ENCODE assay signal across 15 cellular contexts in genomic region chr1:183044893-183045649, GRCh38. TPM values are rescaled to one million over a fixed set of nuclear protein-coding genes. Genes with fewer than 3 reads are reported as not detected.
DNase-seq lines count a peak whose midpoint lies in the region; ATAC-seq, FAIRE-seq and TF ChIP-seq lines count a peak whose summit lies in the region.
"Had no signal": no experiment of that assay in that cellular context is flagged by ENCODE, and none has a peak within 500 bp of the region (broad histone marks: within the 10 kb centered on the region; RNA-seq: fewer than 3 reads in every experiment).

No MANE protein-coding gene starts in this region.

- POLR2A ChIA-PET in GM12878 (lab: Charles Lee), result interaction anchor here (1.0 kb wide), 2 partner anchors 12 to 17 kb away, joined by 3 to 5 read pairs; no protein-coding TSS in a partner anchor

- H3K4me3 ChIP-seq in right atrium auricular region, result no peak overlapping the region
- no peak overlapping the region for H3K4me3 ChIP-seq in GM12878
- H3K4me3 ChIP-seq: colonic mucosa had no signal

- peaks cover 88% of the 10 kb centered on the region for H3K4me1 Mint-ChIP-seq in osteocyte (ENCODE audit: unreplicated experiment)

- H3K36me3 ChIP-seq in right atrium auricular region, result no peaks in the 10 kb centered on the region
- no peaks in the 10 kb centered on the region for H3K36me3 ChIP-seq in GM12878 (ENCODE audit: control insufficient read depth in 2 of 2, insufficient read depth in 2 of 2, low read length in 1 of 2)
- H3K36me3 ChIP-seq: colonic mucosa had no signal

- no peak for TF ChIP-seq RAD21 in GM12878 (IDR thresholded peaks at IDR 0.05; ENCODE audit: insufficient read depth, low read depth, low read length)

- 100% methylated on average over 2 of the region's 2 CpGs for WGBS in GM12878 (ENCODE audit: insufficient coverage, insufficient replicate concordance, low lambda C conversion rate, missing lambda C conversion rate)

- no peak for FAIRE-seq in GM12878 (lab: Jason Lieb, UNC)

- no TSS peak for BruUV-seq in GM12878 (replicated peaks; lab: Mats Ljungman, UMichigan)

- H3K4me1 ChIP-seq in right atrium auricular region (peaks cover 0 to 82% of the 10 kb centered on the region in 2 donors), GM12878 (ENCODE audit: control insufficient read depth, insufficient read depth, low read length) (peaks cover 34% of the 10 kb centered on the region)
- H3K4me1 ChIP-seq: colonic mucosa had no signal

- SMC1A ChIA-PET in GM12878 (lab: Charles Lee; ENCODE audit: uncharacterized antibody, unreplicated experiment), result interaction anchor here (0.8 to 7.0 kb wide), 5 partner anchors 13 to 48 kb away, joined by 3 to 80 read pairs (median 39); no protein-coding TSS in a partner anchor

- RAD21 ChIA-PET in GM12878 (lab: Charles Lee; ENCODE audit: unreplicated experiment), result interaction anchor here (1.1 to 5.0 kb wide), 5 partner anchors 12 to 60 kb away, joined by 3 to 64 read pairs (median 5); no protein-coding TSS in a partner anchor

- H3K27ac Mint-ChIP-seq in osteocyte (ENCODE audit: unreplicated experiment), result peak overlapping the region; percentile 95

- intact Hi-C loops in left cardiac atrium (cut with DNase I) (no loop called here), GM12878 (cut with micrococcal nuclease; ENCODE audit: unreplicated experiment) (no loop called here)

- no peaks in the 10 kb centered on the region for H3K9me3 Mint-ChIP-seq in osteocyte (ENCODE audit: unreplicated experiment)

- ATAC-seq in left cardiac atrium, result no peak
- ATAC-seq in GM12878, result no peak
- no peak for ATAC-seq in GM21619 (IDR thresholded peaks at IDR 0.05; ENCODE audit: unreplicated experiment)
- no peak for ATAC-seq in HG03460 (IDR thresholded peaks at IDR 0.05; ENCODE audit: unreplicated experiment)

- no peaks in the 10 kb centered on the region for H3K27me3 Mint-ChIP-seq in osteocyte (ENCODE audit: unreplicated experiment)

- DNase-seq in right atrium auricular region (ENCODE audit: low spot score) (no peak), left cardiac atrium (no peak), GM12878 (ENCODE audit: low read depth, low spot score) (no peak), osteocyte (ENCODE audit: extremely low spot score, unreplicated experiment) (no peak), NCI-H526 treated with DMSO at 0.1 percent for 48 hours (lab: John Stamatoyannopoulos, UW) (no peak), NCI-H748 (lab: John Stamatoyannopoulos, UW; ENCODE audit: unreplicated experiment) (no peak)
- DNase-seq: activated effector memory CD4-positive, alpha-beta T cell treated with anti-CD3 and anti-CD28 coated beads, Interleukin-2, amount 50 U/mL, for 16 hours; anterior cingulate cortex; colonic mucosa; hippocampal formation; NCI-H1105 treated with DMSO at 0.1 percent for 48 hours; substantia nigra had no signal

- peak overlapping the region; percentile 17; the same call in 1 of the 2 replicates for H3K4me2 ChIP-seq in GM12878 (ENCODE audit: control insufficient read depth, insufficient read depth)

- H2AFZ ChIP-seq in GM12878 (ENCODE audit: control insufficient read depth, low read depth, low read length), result no peak overlapping the region
- H2AFZ ChIP-seq: parathyroid adenoma had no signal

- H3K4me3 Mint-ChIP-seq in osteocyte (ENCODE audit: unreplicated experiment), result peak overlapping the region; percentile 53

- H3K27ac ChIP-seq in right atrium auricular region (peak overlapping the region; percentile 30 to 37), GM12878 (ENCODE audit: control insufficient read depth, insufficient read depth) (no peak overlapping the region)
- H3K27ac ChIP-seq: colonic mucosa, parathyroid adenoma had no signal

- no peaks in the 10 kb centered on the region for H3K27me3 ChIP-seq in right atrium auricular region
- H3K27me3 ChIP-seq in GM12878 (replicated peaks in 1 of 2; ENCODE audit: control insufficient read depth in 2 of 2, insufficient read depth in 2 of 2, low read length in 1 of 2), result no peaks in the 10 kb centered on the region
- H3K27me3 ChIP-seq: colonic mucosa had no signal

- H3K9me3 ChIP-seq in right atrium auricular region, result no peaks in the 10 kb centered on the region
- H3K9me3 ChIP-seq in GM12878 (replicated peaks; ENCODE audit: control insufficient read depth, insufficient read depth, low read length), result no peaks in the 10 kb centered on the region
- H3K9me3 ChIP-seq: colonic mucosa had no signal

- H4K20me1 ChIP-seq in GM12878 (ENCODE audit: control insufficient read depth, insufficient read depth), result no peaks in the 10 kb centered on the region

- peaks cover 37% of the 10 kb centered on the region for H3K79me2 ChIP-seq in GM12878 (ENCODE audit: control insufficient read depth, insufficient read depth, low read length)

- CTCF ChIA-PET in GM12878 (lab: Yijun Ruan, JAX), result interaction anchor here (0.9 to 3.5 kb wide), 5 partner anchors 11 to 82 kb away, joined by 3 to 16 read pairs (median 4); no protein-coding TSS in a partner anchor

- no peaks in the 10 kb centered on the region for H3K36me3 Mint-ChIP-seq in osteocyte (ENCODE audit: unreplicated experiment)

- TF ChIP-seq CTCF in right atrium auricular region (IDR thresholded peaks at IDR 0.05) (no peak), GM12878 (IDR thresholded peaks at IDR 0.05 in 2 of 3, conservative IDR thresholded peaks at IDR 0.05 in 1 of 3; ENCODE audit: control insufficient read depth in 2 of 3, extremely low read depth in 1 of 3, insufficient read depth in 1 of 3, low read depth in 3 of 3, low read length in 3 of 3) (no peak), osteocyte (IDR thresholded peaks at IDR 0.05) (no peak)

- in situ Hi-C loops in GM12878 (cut with MboI), result no loop called here

- TF ChIP-seq POLR2A in GM12878 (IDR thresholded peaks at IDR 0.05; ENCODE audit: low read depth, low read length), result no peak

- H3K9ac ChIP-seq in GM12878 (ENCODE audit: control insufficient read depth, insufficient read depth, low read length), result no peak overlapping the region
- H3K9ac ChIP-seq: parathyroid adenoma had no signal

- TF ChIP-seq EP300 in GM12878 (IDR thresholded peaks at IDR 0.05; ENCODE audit: borderline replicate concordance in 1 of 2, control insufficient read depth in 1 of 2, low read depth in 2 of 2, low read length in 2 of 2), result no peak

TF ChIP-seq in GM12878, 131 proteins besides CTCF, POLR2A, EP300 and RAD21:
- TF ChIP-seq DPF2 (IDR thresholded peaks at IDR 0.05) (no peak), SMAD5 (IDR thresholded peaks at IDR 0.05; ENCODE audit: low read depth) (no peak), HDAC6 (IDR thresholded peaks at IDR 0.05; ENCODE audit: unreplicated experiment) (no peak), BHLHE40 (IDR thresholded peaks at IDR 0.05; ENCODE audit: borderline replicate concordance in 1 of 2, low read depth in 2 of 2, low read length in 1 of 2) (no peak), SMAD1 (IDR thresholded peaks at IDR 0.05; ENCODE audit: low read depth, partially characterized antibody) (peak; percentile 97), HSF1 (IDR thresholded peaks at IDR 0.05; ENCODE audit: low read depth, low read length) (peak; percentile 93), SKIL (IDR thresholded peaks at IDR 0.05; ENCODE audit: low read depth, poor library complexity, severe bottlenecking) (peak; percentile 75)

RNA-seq across cellular contexts. Expression of gene LAMC1, which starts 21.9 kb away (rescaled TPM):
- total RNA-seq in right atrium auricular region (100 to 1,000 TPM; 154 to 159 TPM), left cardiac atrium (100 to 1,000 TPM; 108 to 126 TPM), GM12878 (2014; rRNA removed) (32.5 and 36.4 TPM in 2 replicates), GM12878 (2014; rRNA removed; fragmentation: Illumina TruSeq; extraction: Trizol) (33.5 and 35.1 TPM in 2 replicates), GM12878 (2021) (45.2 and 51.4 TPM in 2 replicates), osteocyte (369 and 384 TPM in 2 replicates)
- total RNA-seq in GM12878 (2013; cell fraction: nucleolus; rRNA removed), result 162 and 168 TPM in 2 replicates
- 13.5 TPM for polyA plus RNA-seq in GM12878 (2011; ENCODE audit: low read depth)
- polyA plus RNA-seq in GM12878 (2011; rRNA removed) (23.1 and 27.6 TPM in 2 replicates), GM12878 (2014; fragmentation: Illumina TruSeq; extraction: Trizol) (33.5 and 37.1 TPM in 2 replicates), GM12878 (2014; fragmentation: Nextera tagmentation; extraction: Ambion mirVana) (1 to 10 TPM; 4.6 to 5.2 TPM), GM12878 (2014; rRNA removed) (23.6 and 24.6 TPM in 2 replicates), GM12878 (2016; fragmentation: Nextera tagmentation; extraction: Ambion mirVana) (10 to 100 TPM in 1 of 2 experiments, 1 to 10 TPM in 1; 6.1 to 13.0 TPM)
- 11.8 and 17.4 TPM in 2 replicates for polyA plus RNA-seq in GM12878 (2011; cell fraction: cytosol; rRNA removed)
- polyA plus RNA-seq in GM12878 (2011; cell fraction: nucleus; rRNA removed), result 38.7 and 39.2 TPM in 2 replicates
- 13.5 and 19.7 TPM in 2 replicates for polyA plus RNA-seq in GM12878 (2012)
- 30.2 and 64.6 TPM in 2 replicates for polyA minus RNA-seq in GM12878 (2011; rRNA and poly(A)+ RNA removed)
- polyA minus RNA-seq in GM12878 (2011; cell fraction: cytosol; rRNA and poly(A)+ RNA removed), result 12.8 and 14.0 TPM in 2 replicates
- polyA minus RNA-seq in GM12878 (2011; cell fraction: nucleus; rRNA and poly(A)+ RNA removed), result 31.3 and 44.6 TPM in 2 replicates
